ENCODE assay signal across 7 cellular contexts in the genomic region with DNA sequence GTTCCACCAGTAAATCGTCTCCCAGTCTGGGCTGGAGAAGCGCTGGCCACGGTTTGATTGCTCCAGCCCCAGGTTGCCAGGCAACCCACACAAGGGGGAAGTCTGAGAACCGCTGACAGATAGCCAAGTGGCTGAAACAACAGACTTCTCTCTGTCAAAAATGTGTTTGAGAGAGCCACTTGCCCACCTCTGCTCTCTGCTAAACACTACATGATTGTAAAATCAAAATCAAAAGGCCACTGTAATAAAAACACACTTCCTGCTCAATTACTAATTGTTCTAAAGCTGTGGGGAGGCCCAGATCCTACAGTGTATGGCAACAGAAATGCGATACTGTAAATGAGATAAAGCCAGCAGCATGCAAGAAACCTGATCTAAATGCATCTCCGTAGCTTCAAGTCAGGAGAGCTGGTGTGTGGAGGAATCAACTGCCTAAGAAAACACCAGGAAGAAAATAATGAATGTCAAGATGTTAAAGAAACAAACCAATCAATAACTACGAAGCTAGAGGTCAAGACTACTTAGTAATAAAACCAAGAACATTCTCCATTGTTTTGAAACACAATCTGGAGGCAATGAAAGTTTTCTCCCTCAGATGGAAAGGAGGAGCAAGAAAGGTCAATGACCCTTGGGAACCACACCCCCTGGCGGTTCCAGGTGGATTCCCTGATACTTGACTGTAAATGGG.
DNase-seq lines count a peak whose midpoint lies in the region; ATAC-seq and TF ChIP-seq lines count a peak whose summit lies in the region.

No MANE protein-coding gene starts in this region.

- intact Hi-C loops in aorta (cut with DNase I): no loop called here

- ATAC-seq in GM18498 (IDR thresholded peaks at IDR 0.05; ENCODE audit: unreplicated experiment) (peak; percentile 68), aorta (ENCODE audit: low FRiP score) (peak; percentile 89)

- peak overlapping the region in 1 of 2 donors; percentile 57 for H3K27ac ChIP-seq in aorta (ENCODE audit: low read depth in 1 of 2, low read length in 2 of 2)

- H3K9ac ChIP-seq in Loucy (ENCODE audit: low read depth, low read length, poor library complexity, severe bottlenecking): peak overlapping the region; percentile 16

- no peaks in the 10 kb centered on the region for H3K9me2 ChIP-seq in Loucy (replicated peaks; ENCODE audit: low read depth, low read length)

- H3F3A ChIP-seq in Loucy (ENCODE audit: low read depth): no peaks in the 10 kb centered on the region

- peak overlapping the region; percentile 52 for H3K4me2 ChIP-seq in Loucy (ENCODE audit: low read depth, low read length, poor library complexity, severe bottlenecking)

- H4K20me1 ChIP-seq in Loucy (ENCODE audit: insufficient read depth, low read length, poor library complexity, severe bottlenecking): peaks cover 5% of the 10 kb centered on the region

- H3K4me3 ChIP-seq in Loucy (ENCODE audit: low read length, poor library complexity, severe bottlenecking): peak overlapping the region; percentile 33
- no peak overlapping the region for H3K4me3 ChIP-seq in epithelial cell of proximal tubule (ENCODE audit: low read depth, low read length)
- H3K4me3 ChIP-seq in aorta (ENCODE audit: low read length in 2 of 2): no peak overlapping the region

- H3K27me3 ChIP-seq in Loucy (ENCODE audit: insufficient read depth, low read length, poor library complexity, severe bottlenecking) (no peaks in the 10 kb centered on the region), aorta (ENCODE audit: control insufficient read depth in 1 of 2, insufficient read depth in 2 of 2, low read length in 1 of 2) (no peaks in the 10 kb centered on the region)

- H3K79me2 ChIP-seq in Loucy (ENCODE audit: insufficient read depth, low read length): no peaks in the 10 kb centered on the region

- peak; percentile 93 for DNase-seq in SK-MEL-5 (ENCODE audit: low read depth, low spot score)
- DNase-seq in epithelial cell of proximal tubule (ENCODE audit: low read depth): no peak
- DNase-seq in mucosa of gallbladder (ENCODE audit: low spot score): peak; percentile 73
- peak; percentile 90 to 91 for DNase-seq in aorta
- DNase-seq in mesenteric fat pad (ENCODE audit: low spot score): no peak

- no peak for TF ChIP-seq CTCF in Loucy (conservative IDR thresholded peaks at IDR 0.05; ENCODE audit: low read length)
- peak; percentile 40 for TF ChIP-seq CTCF in epithelial cell of proximal tubule (conservative IDR thresholded peaks at IDR 0.05; ENCODE audit: low read depth, low read length)

- H2AFZ ChIP-seq in Loucy (ENCODE audit: low read length): no peak overlapping the region

- no peaks in the 10 kb centered on the region for H3K36me3 ChIP-seq in Loucy (ENCODE audit: insufficient read depth, low read length)
- no peaks in the 10 kb centered on the region for H3K36me3 ChIP-seq in aorta (ENCODE audit: control insufficient read depth in 1 of 2, insufficient read depth in 2 of 2, low read length in 1 of 2)

- in situ Hi-C loops in SK-MEL-5 (cut with HindIII; ENCODE audit: low pct_unique_long_range_greater_than_20kb, low sequenced_read_pairs): no loop called here

- WGBS in aorta, 2 donors: 16 to 21% methylated on average over 8 of the region's 8 CpGs

- H3K9me3 ChIP-seq in Loucy (ENCODE audit: insufficient read depth, low read depth, low read length) (no peaks in the 10 kb centered on the region; the same call in 1 of the 2 replicates), aorta (ENCODE audit: control insufficient read depth, low read length) (no peaks in the 10 kb centered on the region)

- H3K4me1 ChIP-seq in Loucy (ENCODE audit: insufficient read depth, low read length, poor library complexity, severe bottlenecking): peaks cover 18% of the 10 kb centered on the region
- peaks cover 0 to 2% of the 10 kb centered on the region in 2 donors for H3K4me1 ChIP-seq in aorta (ENCODE audit: control insufficient read depth in 1 of 2, insufficient read depth in 2 of 2, low read length in 2 of 2)

Comparison
In these comparisons a context has a peak if more than half of its experiments do, and no peak if none do; other contexts are left out.
1. DNase-seq: peak in SK-MEL-5 (single experiment), mucosa of gallbladder (single experiment) and aorta (2 of 2); none in epithelial cell of proximal tubule (single experiment) and mesenteric fat pad (single experiment).